1 cellular context compared by ENCODE assay signal in the genomic region with DNA sequence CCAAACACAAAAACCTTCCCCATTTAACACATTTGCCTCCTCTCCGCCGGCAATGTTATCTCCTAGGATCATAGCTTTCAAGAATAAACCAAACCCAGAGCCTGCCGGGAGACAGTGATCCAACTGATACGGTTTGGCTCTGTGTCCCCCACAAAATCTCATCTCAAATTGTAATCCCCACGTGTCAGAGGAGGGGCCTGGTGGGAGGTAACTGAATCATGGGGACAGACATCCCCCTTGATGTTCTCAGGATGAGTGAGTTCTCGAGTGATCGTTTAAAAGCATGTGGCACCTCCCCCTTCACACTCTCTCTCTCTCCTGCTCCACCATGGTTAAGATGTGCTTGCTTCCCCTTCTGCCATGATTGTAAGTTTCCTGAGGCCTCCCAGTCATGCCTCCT.
TF ChIP-seq lines count a peak whose summit lies in the region.

No MANE protein-coding gene starts in this region.

TF ChIP-seq in SK-N-SH treated with all-trans-retinoic acid at 6 μM for 48 hours, 23 proteins besides CTCF, POLR2A, EP300 and RAD21 (continued from another document):
- TF ChIP-seq, protein P1, sequence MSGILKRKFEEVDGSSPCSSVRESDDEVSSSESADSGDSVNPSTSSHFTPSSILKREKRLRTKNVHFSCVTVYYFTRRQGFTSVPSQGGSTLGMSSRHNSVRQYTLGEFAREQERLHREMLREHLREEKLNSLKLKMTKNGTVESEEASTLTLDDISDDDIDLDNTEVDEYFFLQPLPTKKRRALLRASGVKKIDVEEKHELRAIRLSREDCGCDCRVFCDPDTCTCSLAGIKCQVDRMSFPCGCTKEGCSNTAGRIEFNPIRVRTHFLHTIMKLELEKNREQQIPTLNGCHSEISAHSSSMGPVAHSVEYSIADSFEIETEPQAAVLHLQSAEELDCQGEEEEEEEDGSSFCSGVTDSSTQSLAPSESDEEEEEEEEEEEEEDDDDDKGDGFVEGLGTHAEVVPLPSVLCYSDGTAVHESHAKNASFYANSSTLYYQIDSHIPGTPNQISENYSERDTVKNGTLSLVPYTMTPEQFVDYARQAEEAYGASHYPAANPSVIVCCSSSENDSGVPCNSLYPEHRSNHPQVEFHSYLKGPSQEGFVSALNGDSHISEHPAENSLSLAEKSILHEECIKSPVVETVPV (CRISPR knock-in tag; IDR thresholded peaks at IDR 0.05): no peak
- TF ChIP-seq ZC3H10 (CRISPR knock-in tag; IDR thresholded peaks at IDR 0.05): no peak
TF ChIP-seq in SK-N-SH treated with all-trans-retinoic acid at 6 μM for 48 hours: peak in this region for 0.
